8 cellular contexts compared by ENCODE assay signal in the genomic region with DNA sequence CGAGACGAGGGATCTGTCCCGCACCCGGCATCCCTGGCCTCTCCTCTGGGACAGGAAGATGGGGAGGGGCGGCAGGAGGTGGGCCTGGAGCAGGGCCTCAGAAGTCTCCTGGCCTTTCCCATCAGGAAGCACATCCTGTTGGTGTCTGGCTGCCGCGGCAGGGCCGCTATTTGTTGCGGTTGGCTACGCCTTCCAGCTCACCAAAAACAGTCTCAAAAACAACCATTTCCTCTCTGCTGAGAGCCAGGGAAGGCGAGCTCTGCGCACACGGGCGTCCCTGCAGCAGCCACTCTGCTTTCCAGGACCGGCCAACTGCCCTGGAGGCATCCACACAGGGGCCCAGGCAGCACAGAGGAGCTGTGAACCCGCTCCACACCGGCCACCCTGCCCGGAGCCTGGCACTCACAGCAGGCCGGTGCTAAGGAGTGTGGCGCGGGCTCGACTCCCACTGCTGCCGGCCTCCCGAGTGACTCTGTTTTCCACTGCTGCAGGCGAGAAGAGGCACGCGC. TPM values are rescaled to one million over a fixed set of nuclear protein-coding genes. Genes with fewer than 3 reads are reported as not detected.
A peak's percentile ranks its signal among the peaks of the same experiment; 100 is the strongest.
DNase-seq lines count a peak whose midpoint lies in the region; ATAC-seq, FAIRE-seq and TF ChIP-seq lines count a peak whose summit lies in the region.

A gene (plus strand): TSS at position 224 of the 509 bp plus-strand sequence. CDS start 610 bp downstream, outside the sequence.

- peak within 1 kb of the TSS; percentile 84 to 99 (median 94) for H3K27ac Mint-ChIP-seq in CD8-positive, alpha-beta memory T cell
- H3K27ac Mint-ChIP-seq in activated CD8-positive, alpha-beta T cell treated with anti-CD3 and anti-CD28 coated beads for 36 hours = peak within 1 kb of the TSS; percentile 91

- no peak within 1 kb of the TSS for H3K9ac ChIP-seq in parathyroid adenoma

- no peaks in the 10 kb centered on the region for H3K9me3 ChIP-seq in CD8-positive, alpha-beta memory T cell (ENCODE audit: low read length)
- no peaks in the 10 kb centered on the region for H3K9me3 ChIP-seq in parathyroid adenoma (ENCODE audit: control insufficient read depth, low read length)

- H2AFZ ChIP-seq in parathyroid adenoma = no peak within 1 kb of the TSS

- H3K4me3 Mint-ChIP-seq in CD8-positive, alpha-beta memory T cell = peak within 1 kb of the TSS; percentile 92 to 100 (median 98)
- H3K4me3 Mint-ChIP-seq in activated CD8-positive, alpha-beta T cell treated with anti-CD3 and anti-CD28 coated beads for 36 hours = peak within 1 kb of the TSS; percentile 99

- peaks cover 0 to 2% of the 10 kb centered on the region in 2 donors for H3K27me3 Mint-ChIP-seq in CD8-positive, alpha-beta memory T cell
- H3K27me3 Mint-ChIP-seq in activated CD8-positive, alpha-beta T cell treated with anti-CD3 and anti-CD28 coated beads for 36 hours = no peaks in the 10 kb centered on the region

- intact Hi-C loops in activated CD8-positive, alpha-beta T cell treated with anti-CD3 and anti-CD28 coated beads for 36 hours (cut with micrococcal nuclease) = no loop called here

- CTCF ChIA-PET in CD8-positive, alpha-beta memory T cell (lab: Charles Lee) = interaction anchor here (0.8 to 2.1 kb wide), 6 partner anchors 10 to 173 kb away, joined by 3 to 5 read pairs (median 4); a partner anchor contains a TSS
- CTCF ChIA-PET in activated CD8-positive, alpha-beta T cell treated with anti-CD3 and anti-CD28 coated beads for 36 hours (lab: Charles Lee) = interaction anchor here (0.6 to 2.1 kb wide), 2 partner anchors 144 to 170 kb away, joined by 3 to 5 read pairs; no protein-coding TSS in a partner anchor

- H3K79me2 ChIP-seq in parathyroid adenoma = no peaks in the 10 kb centered on the region

- no peaks in the 10 kb centered on the region for H3K27me3 ChIP-seq in CD8-positive, alpha-beta memory T cell (ENCODE audit: insufficient read depth, low read length, poor library complexity, severe bottlenecking)
- no peaks in the 10 kb centered on the region for H3K27me3 ChIP-seq in parathyroid adenoma (ENCODE audit: control insufficient read depth, insufficient read depth, low read length)

- ATAC-seq in activated CD8-positive, alpha-beta T cell treated with anti-CD3 and anti-CD28 coated beads for 36 hours = peak; percentile 14
- ATAC-seq in GM21360 (IDR thresholded peaks at IDR 0.05; ENCODE audit: unreplicated experiment) = no peak

- H3K36me3 ChIP-seq in CD8-positive, alpha-beta memory T cell (ENCODE audit: insufficient read depth, low read length) = peaks cover 20% of the 10 kb centered on the region
- H3K36me3 ChIP-seq in parathyroid adenoma (ENCODE audit: control insufficient read depth, insufficient read depth, low read length) = no peaks in the 10 kb centered on the region

- POLR2A ChIA-PET in CD8-positive, alpha-beta memory T cell (lab: Charles Lee) = interaction anchor here (0.6 to 1.4 kb wide), 6 partner anchors 24 to 294 kb away, joined by 3 to 6 read pairs (median 4); a partner anchor contains a TSS
- POLR2A ChIA-PET in activated CD8-positive, alpha-beta T cell treated with anti-CD3 and anti-CD28 coated beads for 36 hours (lab: Charles Lee) = interaction anchor here (0.7 to 3.2 kb wide), 5 partner anchors 8 to 79 kb away, joined by 3 to 8 read pairs (median 3); a partner anchor contains a TSS

- no peak for TF ChIP-seq POLR2A in H54 (IDR thresholded peaks at IDR 0.05; ENCODE audit: low read depth, low read length)

- H3K4me1 Mint-ChIP-seq in CD8-positive, alpha-beta memory T cell = peaks cover 33 to 52% (median 35%) of the 10 kb centered on the region in 3 donors
- peaks cover 22% of the 10 kb centered on the region for H3K4me1 Mint-ChIP-seq in activated CD8-positive, alpha-beta T cell treated with anti-CD3 and anti-CD28 coated beads for 36 hours (ENCODE audit: low read depth)

- H3K4me1 ChIP-seq in CD8-positive, alpha-beta memory T cell (ENCODE audit: insufficient read depth, low read length) = peaks cover 43% of the 10 kb centered on the region
- H3K4me1 ChIP-seq in parathyroid adenoma = no peaks in the 10 kb centered on the region

- peak within 1 kb of the TSS; percentile 77 for H3K4me3 ChIP-seq in CD8-positive, alpha-beta memory T cell (ENCODE audit: low read length)
- peak within 1 kb of the TSS; percentile 48 for H3K4me3 ChIP-seq in fibroblast of pulmonary artery (replicated peaks; ENCODE audit: low read depth, low read length)
- H3K4me3 ChIP-seq in parathyroid adenoma (ENCODE audit: low read depth, low read length) = peak within 1 kb of the TSS; percentile 36

- no peaks in the 10 kb centered on the region for H3K9me3 Mint-ChIP-seq in CD8-positive, alpha-beta memory T cell
- H3K9me3 Mint-ChIP-seq in activated CD8-positive, alpha-beta T cell treated with anti-CD3 and anti-CD28 coated beads for 36 hours = no peaks in the 10 kb centered on the region

- DNase-seq in CD8-positive, alpha-beta memory T cell = peak in 2 of 5 donors; percentile 67 to 72
- DNase-seq in activated CD8-positive, alpha-beta T cell treated with anti-CD3 and anti-CD28 coated beads for 36 hours = peak; percentile 53
- DNase-seq in fibroblast of pulmonary artery (ENCODE audit: low read depth) (peak; percentile 68), H54 (ENCODE audit: insufficient read length, low spot score) (no peak), inferior parietal cortex (ENCODE audit: extremely low spot score) (no peak), NOMO-1 treated with DMSO at 0.1 percent for 48 hours (lab: John Stamatoyannopoulos, UW; ENCODE audit: unreplicated experiment) (no peak)

- H3K4me2 ChIP-seq in parathyroid adenoma (ENCODE audit: low read length) = peak within 1 kb of the TSS; percentile 19

- no peak for FAIRE-seq in H54 (lab: Jason Lieb, UNC)

- no peak for TF ChIP-seq CTCF in activated CD8-positive, alpha-beta T cell treated with anti-CD3 and anti-CD28 coated beads for 36 hours (IDR thresholded peaks at IDR 0.05)
- TF ChIP-seq CTCF in fibroblast of pulmonary artery (IDR thresholded peaks at IDR 0.05; ENCODE audit: low read length, missing control alignments) (no peak), parathyroid adenoma (IDR thresholded peaks at IDR 0.05) (no peak)

- H3K27ac ChIP-seq in CD8-positive, alpha-beta memory T cell (ENCODE audit: low read depth, low read length) = peak within 1 kb of the TSS; percentile 38
- peak within 1 kb of the TSS; percentile 64 for H3K27ac ChIP-seq in parathyroid adenoma

- H3K36me3 Mint-ChIP-seq in CD8-positive, alpha-beta memory T cell = peaks cover 8 to 48% (median 13%) of the 10 kb centered on the region in 3 donors
- H3K36me3 Mint-ChIP-seq in activated CD8-positive, alpha-beta T cell treated with anti-CD3 and anti-CD28 coated beads for 36 hours (ENCODE audit: low read depth) = peaks cover 38% of the 10 kb centered on the region

RNA-seq across cellular contexts. Expression of the gene that starts here (rescaled TPM):
- 10 to 100 TPM; 27.1 to 30.9 TPM for total RNA-seq in CD8-positive, alpha-beta memory T cell
- 68.4 TPM for polyA plus RNA-seq in CD8-positive, alpha-beta memory T cell
- 10 to 100 TPM; 12.9 to 14.3 TPM for total RNA-seq in activated CD8-positive, alpha-beta T cell treated with anti-CD3 and anti-CD28 coated beads for 36 hours

Comparison
In these comparisons a context has a peak if more than half of its experiments do, and no peak if none do; other contexts are left out.
1. DNase-seq: peak in activated CD8-positive, alpha-beta T cell treated with anti-CD3 and anti-CD28 coated beads for 36 hours (single experiment) and fibroblast of pulmonary artery (single experiment); none in H54 (single experiment), inferior parietal cortex (single experiment) and NOMO-1 treated with DMSO at 0.1 percent for 48 hours (single experiment).
2. Peak in every context shown above with its lines, with median percentiles within 50 percentile points of each other: H3K4me3 ChIP-seq.